In genomic region chr7:107666804-107667203, GRCh38 we compare ENCODE assay signal across 17 cellular contexts. TPM values are rescaled to one million over a fixed set of nuclear protein-coding genes. Genes with fewer than 3 reads are reported as not detected.
A peak's percentile ranks its signal among the peaks of the same experiment; 100 is the strongest.
DNase-seq lines count a peak whose midpoint lies in the region; TF ChIP-seq lines count a peak whose summit lies in the region.
"Had no signal": no experiment of that assay in that cellular context is flagged by ENCODE, and none has a peak within 500 bp of the region (broad histone marks: within the 10 kb centered on the region; RNA-seq: fewer than 3 reads in every experiment).

No MANE protein-coding gene starts in this region.

- H3K9ac ChIP-seq in mammary epithelial cell (ENCODE audit: insufficient read depth, low read length) = no peak overlapping the region

- no peaks in the 10 kb centered on the region for H3K4me1 ChIP-seq in breast epithelium
- H3K4me1 ChIP-seq in mammary epithelial cell (ENCODE audit: insufficient read depth, low read length) = no peaks in the 10 kb centered on the region
- H3K4me1 ChIP-seq in thyroid gland = peaks cover 17 to 36% of the 10 kb centered on the region in 2 donors

- H3K27me3 Mint-ChIP-seq in MCF 10A (ENCODE audit: insufficient read depth, unreplicated experiment) (no peaks in the 10 kb centered on the region), Calu3 (ENCODE audit: unreplicated experiment) (no peaks in the 10 kb centered on the region)

- H3K79me2 ChIP-seq in mammary epithelial cell (ENCODE audit: insufficient read depth, low read length) = no peaks in the 10 kb centered on the region

- in situ Hi-C loops in mammary epithelial cell (cut with MboI; ENCODE audit: low sequenced_read_pairs in 2 of 2) = no loop called here

- H3K27me3 ChIP-seq in breast epithelium = peaks cover 0 to 3% of the 10 kb centered on the region in 2 donors
- H3K27me3 ChIP-seq in mammary epithelial cell (ENCODE audit: insufficient read depth, low read length) = no peaks in the 10 kb centered on the region
- H3K27me3 ChIP-seq in thyroid gland = no peaks in the 10 kb centered on the region

- H3K27ac ChIP-seq in breast epithelium = no peak overlapping the region
- no peak overlapping the region for H3K27ac ChIP-seq in mammary epithelial cell (ENCODE audit: insufficient read depth, low read depth, low read length)
- peak overlapping the region; percentile 27 to 69 (median 47) for H3K27ac ChIP-seq in thyroid gland
- H3K27ac ChIP-seq: 22Rv1 had no signal

- no peak overlapping the region for H3K27ac Mint-ChIP-seq in MCF 10A (ENCODE audit: low read depth, unreplicated experiment)
- H3K27ac Mint-ChIP-seq in Calu3 (ENCODE audit: unreplicated experiment) = no peak overlapping the region
- H3K27ac Mint-ChIP-seq: CD14-positive monocyte; CD8-positive, alpha-beta T cell had no signal

- H3K9me3 ChIP-seq in breast epithelium = no peaks in the 10 kb centered on the region
- H3K9me3 ChIP-seq in mammary epithelial cell (replicated peaks; ENCODE audit: insufficient read depth, low read length) = no peaks in the 10 kb centered on the region
- no peaks in the 10 kb centered on the region for H3K9me3 ChIP-seq in thyroid gland

- H4K20me1 ChIP-seq in mammary epithelial cell (ENCODE audit: insufficient read depth, low read length) = no peaks in the 10 kb centered on the region

- H3K4me3 Mint-ChIP-seq in MCF 10A (ENCODE audit: unreplicated experiment) (no peak overlapping the region), Calu3 (ENCODE audit: low read depth, unreplicated experiment) (no peak overlapping the region)
- H3K4me3 Mint-ChIP-seq: CD14-positive monocyte; CD8-positive, alpha-beta T cell had no signal

- DNase-seq in MCF 10A (ENCODE audit: unreplicated experiment) (peak; percentile 14), breast epithelium (ENCODE audit: low spot score in 2 of 2) (no peak), mammary epithelial cell (peak; percentile 13), fibroblast of the aortic adventitia (ENCODE audit: low read depth) (peak; percentile 39), thyroid gland (no peak), HK-2 (ENCODE audit: unreplicated experiment) (no peak), Calu3 (no peak)
- DNase-seq in activated T-cell treated with anti-CD3 and anti-CD28 coated beads, Interleukin-2, amount 50 U/mL, for 48 hours = no peak
- DNase-seq: CD8-positive, alpha-beta T cell; COR-L47; DMS53; GF-D8; IMR-90 had no signal

- H3K4me1 Mint-ChIP-seq in MCF 10A (ENCODE audit: insufficient read depth, unreplicated experiment) (no peaks in the 10 kb centered on the region), Calu3 (ENCODE audit: low read depth, unreplicated experiment) (no peaks in the 10 kb centered on the region)

- TF ChIP-seq CTCF in MCF 10A (IDR thresholded peaks at IDR 0.05; ENCODE audit: unreplicated experiment) = no peak
- no peak for TF ChIP-seq CTCF in breast epithelium (IDR thresholded peaks at IDR 0.05)
- TF ChIP-seq CTCF in mammary epithelial cell (conservative IDR thresholded peaks at IDR 0.05 in 1 of 2, IDR thresholded peaks at IDR 0.05 in 1 of 2; ENCODE audit: extremely low read depth in 1 of 2, insufficient read depth in 1 of 2, low read depth in 1 of 2, low read length in 2 of 2) = no peak
- no peak for TF ChIP-seq CTCF in fibroblast of the aortic adventitia (IDR thresholded peaks at IDR 0.05; ENCODE audit: insufficient read depth, low read length)
- no peak for TF ChIP-seq CTCF in thyroid gland (IDR thresholded peaks at IDR 0.05)
- no peak for TF ChIP-seq CTCF in Calu3 (IDR thresholded peaks at IDR 0.05; ENCODE audit: unreplicated experiment)

- intact Hi-C loops in MCF 10A (cut with micrococcal nuclease) (no loop called here), breast epithelium (cut with DNase I; ENCODE audit: low total_unique reads) (no loop called here), mammary epithelial cell (cut with micrococcal nuclease) (no loop called here), thyroid gland (cut with DNase I) (no loop called here), Calu3 (cut with micrococcal nuclease; ENCODE audit: unreplicated experiment) (no loop called here)

- H3K4me2 ChIP-seq in mammary epithelial cell (ENCODE audit: insufficient read depth, low read depth, low read length) = no peak overlapping the region

- BruUV-seq in MCF 10A (replicated peaks; lab: Mats Ljungman, UMichigan) = no TSS peak
- no TSS peak for BruUV-seq in mammary epithelial cell (replicated peaks; lab: Mats Ljungman, UMichigan)
- no TSS peak for BruUV-seq in Calu3 (replicated peaks; lab: Mats Ljungman, UMichigan)

- TF ChIP-seq POLR2A in breast epithelium (IDR thresholded peaks at IDR 0.05) = no peak
- TF ChIP-seq POLR2A in thyroid gland (IDR thresholded peaks at IDR 0.05) = no peak

- no peak overlapping the region for H3K4me3 ChIP-seq in breast epithelium
- H3K4me3 ChIP-seq in mammary epithelial cell (replicated peaks in 1 of 3; ENCODE audit: insufficient read depth in 1 of 3, low read depth in 2 of 3, low read length in 3 of 3) = no peak overlapping the region
- no peak overlapping the region for H3K4me3 ChIP-seq in fibroblast of the aortic adventitia (ENCODE audit: low read depth, low read length)
- H3K4me3 ChIP-seq in thyroid gland (replicated peaks in 1 of 3) = no peak overlapping the region

- CTCF ChIA-PET in MCF 10A (lab: Yijun Ruan, JAX) (interaction anchor here (1.2 kb wide), 1 partner anchor 58 kb away, joined by 4 read pairs; no protein-coding TSS in a partner anchor), mammary epithelial cell (lab: Charles Lee; ENCODE audit: low non-redundant PET) (no interaction called here), Calu3 (lab: Charles Lee) (no interaction called here)

- H3K36me3 ChIP-seq in breast epithelium = no peaks in the 10 kb centered on the region
- H3K36me3 ChIP-seq in mammary epithelial cell (ENCODE audit: insufficient read depth, low read length) = no peaks in the 10 kb centered on the region
- H3K36me3 ChIP-seq in thyroid gland = no peaks in the 10 kb centered on the region

- H3K36me3 Mint-ChIP-seq in MCF 10A (ENCODE audit: insufficient read depth, unreplicated experiment) (no peaks in the 10 kb centered on the region), Calu3 (ENCODE audit: insufficient read depth, unreplicated experiment) (no peaks in the 10 kb centered on the region)
- H3K36me3 Mint-ChIP-seq: CD8-positive, alpha-beta T cell had no signal

- dilution Hi-C loops in mammary epithelial cell (cut with HindIII; ENCODE audit: low sequenced_read_pairs) = no loop called here

- POLR2A ChIA-PET in MCF 10A (lab: Yijun Ruan, JAX) = no interaction called here

- 93% methylated on average over 1 of the region's 1 CpG for WGBS in mammary epithelial cell (ENCODE audit: low coverage, missing lambda C conversion rate)
- 93 to 96% methylated on average over 1 of the region's 1 CpG for WGBS in thyroid gland, 2 donors

- no peaks in the 10 kb centered on the region for H3K9me3 Mint-ChIP-seq in MCF 10A (ENCODE audit: unreplicated experiment)
- no peaks in the 10 kb centered on the region for H3K9me3 Mint-ChIP-seq in Calu3 (ENCODE audit: low read depth, unreplicated experiment)
- H3K9me3 Mint-ChIP-seq: CD8-positive, alpha-beta T cell had no signal

- no peak overlapping the region for H2AFZ ChIP-seq in mammary epithelial cell (ENCODE audit: low read depth, low read length)

RNA-seq across cellular contexts. Expression of gene SLC26A4, which starts 6.2 kb away (rescaled TPM):
- total RNA-seq in MCF 10A (2022) = 0.21 and 0.52 TPM in 2 replicates
- 1 to 10 TPM in 1 of 3 donors, under 1 TPM in 2; 0.44 to 1.3 (median 0.48) TPM for total RNA-seq in breast epithelium
- under 1 TPM in 1 of 2 donors, not detected in 1; 0.17 TPM for total RNA-seq in mammary epithelial cell
- polyA plus RNA-seq in mammary epithelial cell = 0.07 TPM
- polyA minus RNA-seq in mammary epithelial cell = not detected
- 0.65 and 1.8 TPM in 2 replicates for total RNA-seq in fibroblast of the aortic adventitia (ENCODE audit: low replicate concordance)
- total RNA-seq in thyroid gland = 100 to 1,000 TPM; 193 to 299 (median 254) TPM
- 0.09 TPM in 1 of 2 replicates, not detected in the other for total RNA-seq in Calu3 (2022)
- total RNA-seq: A673, HT-29 had no signal

Comparison
In these comparisons a context has a peak if more than half of its experiments do, and no peak if none do; other contexts are left out.
1. DNase-seq: peak in MCF 10A (single experiment), mammary epithelial cell (single experiment) and fibroblast of the aortic adventitia (single experiment); none in breast epithelium (0 of 2), thyroid gland (0 of 2), activated T-cell treated with anti-CD3 and anti-CD28 coated beads, Interleukin-2, amount 50 U/mL, for 48 hours (0 of 2), HK-2 (single experiment) and Calu3 (single experiment).
2. H3K27ac ChIP-seq: peak in thyroid gland (3 of 3); none in breast epithelium (0 of 2) and mammary epithelial cell (single experiment).
3. RNA of gene SLC26A4, which starts 6.2 kb away (total RNA-seq): 193 to 299 TPM in thyroid gland; 0.65 to 1.8 TPM in fibroblast of the aortic adventitia, 0.44 to 1.3 TPM in breast epithelium, 0.21 to 0.52 TPM in MCF 10A, 0.17 TPM in mammary epithelial cell and 0.09 TPM in Calu3; every median in the first group is over 10 times any median in the second.